In genomic region chr13:109233293-109233692, GRCh38 we compare ENCODE assay signal across 1 cellular context.
TF ChIP-seq lines count a peak whose summit lies in the region.

No MANE protein-coding gene starts in this region.

TF ChIP-seq in SK-N-SH, 30 proteins besides CTCF, POLR2A, EP300 and RAD21 (continued from another document):
- TF ChIP-seq, protein P1, sequence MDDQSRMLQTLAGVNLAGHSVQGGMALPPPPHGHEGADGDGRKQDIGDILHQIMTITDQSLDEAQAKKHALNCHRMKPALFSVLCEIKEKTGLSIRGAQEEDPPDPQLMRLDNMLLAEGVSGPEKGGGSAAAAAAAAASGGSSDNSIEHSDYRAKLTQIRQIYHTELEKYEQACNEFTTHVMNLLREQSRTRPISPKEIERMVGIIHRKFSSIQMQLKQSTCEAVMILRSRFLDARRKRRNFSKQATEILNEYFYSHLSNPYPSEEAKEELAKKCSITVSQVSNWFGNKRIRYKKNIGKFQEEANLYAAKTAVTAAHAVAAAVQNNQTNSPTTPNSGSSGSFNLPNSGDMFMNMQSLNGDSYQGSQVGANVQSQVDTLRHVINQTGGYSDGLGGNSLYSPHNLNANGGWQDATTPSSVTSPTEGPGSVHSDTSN (IDR thresholded peaks at IDR 0.05) = no peak
- no peak for TF ChIP-seq ZBTB33 (IDR thresholded peaks at IDR 0.05; ENCODE audit: borderline replicate concordance, low read depth)
- TF ChIP-seq JUND (IDR thresholded peaks at IDR 0.05) = no peak
- TF ChIP-seq CHD2 (IDR thresholded peaks at IDR 0.05; ENCODE audit: low read length, partially characterized antibody) = no peak
- no peak for TF ChIP-seq GATA2 (CRISPR knock-in tag; IDR thresholded peaks at IDR 0.05)
- no peak for TF ChIP-seq MEF2A (IDR thresholded peaks at IDR 0.05; ENCODE audit: borderline replicate concordance, low read depth)
- TF ChIP-seq GABPA (IDR thresholded peaks at IDR 0.05; ENCODE audit: low read depth) = no peak
